1 cellular context compared by ENCODE assay signal in genomic region chr19:256804-257203, GRCh38. TPM values are rescaled to one million over a fixed set of nuclear protein-coding genes. Genes with fewer than 3 reads are reported as not detected.
"Had no signal": no experiment of that assay in that cellular context is flagged by ENCODE, and none has a peak within 500 bp of the region (broad histone marks: within the 10 kb centered on the region; RNA-seq: fewer than 3 reads in every experiment).

No MANE protein-coding gene starts in this region.

RNA-seq across cellular contexts. Expression of gene PLPP2, which starts 34.4 kb away (rescaled TPM):
- total RNA-seq: LHCN-M2 had no signal
